In the genomic region with DNA sequence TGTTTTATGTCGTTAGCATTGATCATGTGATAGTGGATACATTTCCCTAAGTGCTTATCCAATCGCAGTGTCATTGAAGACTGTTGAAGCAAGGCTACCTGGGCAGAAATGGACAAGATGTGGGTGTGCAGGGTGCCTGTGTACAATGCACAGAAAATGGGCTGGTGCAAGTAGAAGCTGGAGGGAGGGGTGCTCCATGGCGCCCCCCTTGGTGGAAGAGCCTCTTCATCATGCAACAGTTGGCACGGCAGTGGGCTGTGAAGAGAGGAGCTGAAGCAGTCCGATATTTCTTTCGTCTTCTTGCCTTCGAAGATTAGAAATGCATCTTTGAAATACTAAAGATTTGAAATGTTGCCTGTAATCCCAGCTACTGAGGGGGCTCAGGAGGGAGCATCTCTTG, we compare ENCODE assay signal across 16 cellular contexts.
DNase-seq lines count a peak whose midpoint lies in the region; ATAC-seq and TF ChIP-seq lines count a peak whose summit lies in the region.
"Had no signal": no experiment of that assay in that cellular context is flagged by ENCODE, and none has a peak within 500 bp of the region (broad histone marks: within the 10 kb centered on the region; RNA-seq: fewer than 3 reads in every experiment).

No MANE protein-coding gene starts in this region.

- intact Hi-C loops in left ventricle myocardium inferior (cut with micrococcal nuclease) (no loop called here), left ventricle myocardium superior (cut with micrococcal nuclease) (no loop called here), mucosa of descending colon (cut with DNase I, micrococcal nuclease) (no loop called here)

- no peak overlapping the region for H3K4me3 ChIP-seq in left ventricle myocardium inferior
- no peak overlapping the region for H3K4me3 ChIP-seq in NB4 (ENCODE audit: low read depth, low read length)
- no peak overlapping the region for H3K4me3 ChIP-seq in choroid plexus epithelial cell (ENCODE audit: low read depth, low read length)
- H3K4me3 ChIP-seq in mucosa of descending colon: no peak overlapping the region
- H3K4me3 ChIP-seq: GM23248, left lung had no signal

- H3K27me3 ChIP-seq in left ventricle myocardium inferior (ENCODE audit: low read depth): peaks cover 38% of the 10 kb centered on the region
- H3K27me3 ChIP-seq: left lung had no signal

- H3K36me3 ChIP-seq in left ventricle myocardium inferior (no peaks in the 10 kb centered on the region), mucosa of descending colon (ENCODE audit: low read depth) (no peaks in the 10 kb centered on the region)

- in situ Hi-C loops in GM13976 (cut with MboI; ENCODE audit: low sequenced_read_pairs, unreplicated experiment): loop anchor here (25.0 kb wide), 1 partner anchor 517 kb away; no protein-coding TSS in a partner anchor

- no peaks in the 10 kb centered on the region for H3K9me3 ChIP-seq in left ventricle myocardium inferior (replicated peaks)
- H3K9me3 ChIP-seq in mucosa of descending colon: no peaks in the 10 kb centered on the region
- H3K9me3 ChIP-seq: left lung had no signal

- ATAC-seq in left ventricle myocardium superior: no peak
- ATAC-seq in mucosa of descending colon: no peak
- ATAC-seq: left lung had no signal

- H3K9me3 Mint-ChIP-seq in chondrocyte (ENCODE audit: low read depth): no peaks in the 10 kb centered on the region

- no peak overlapping the region for H3K27ac ChIP-seq in left ventricle myocardium inferior (replicated peaks)
- H3K27ac ChIP-seq: GM23248, left lung had no signal

- no peak for TF ChIP-seq POLR2A in NB4 (IDR thresholded peaks at IDR 0.05; ENCODE audit: extremely low read depth, insufficient read length)

- no peak overlapping the region for H3K4me3 Mint-ChIP-seq in chondrocyte (ENCODE audit: unreplicated experiment)

- no peaks in the 10 kb centered on the region for H3K4me1 Mint-ChIP-seq in chondrocyte (ENCODE audit: low read depth)

- H3K27me3 Mint-ChIP-seq in chondrocyte (ENCODE audit: low read depth): peaks cover 30% of the 10 kb centered on the region

- no peak overlapping the region for H3K27ac Mint-ChIP-seq in chondrocyte (ENCODE audit: unreplicated experiment)

- DNase-seq in left ventricle myocardium inferior (no peak), left ventricle myocardium superior (no peak), NB4 (ENCODE audit: low read depth) (peak; percentile 50), choroid plexus epithelial cell (ENCODE audit: low read depth) (no peak), GM13976 (ENCODE audit: low spot score) (no peak), mucosa of descending colon (no peak), NCI-H82 treated with DMSO at 0.1 percent for 48 hours (lab: John Stamatoyannopoulos, UW; ENCODE audit: unreplicated experiment) (no peak), chondrocyte (ENCODE audit: low spot score) (no peak)
- DNase-seq: activated CD8-positive, alpha-beta memory T cell treated with anti-CD3 and anti-CD28 coated beads, Interleukin-2, amount 50 U/mL, for 4 hours; effector CD8-positive, alpha-beta T cell; GDM1; GM23248; left lung; NCI-H1694; NK-92 treated with Interleukin-12 subunit alpha and Interleukin-12 subunit beta, amount 100 ng/mL, for 24 hours; occipital lobe had no signal

- H3K4me1 ChIP-seq in left ventricle myocardium inferior: no peaks in the 10 kb centered on the region
- no peaks in the 10 kb centered on the region for H3K4me1 ChIP-seq in mucosa of descending colon (ENCODE audit: low read depth)
- H3K4me1 ChIP-seq: left lung had no signal

- no peaks in the 10 kb centered on the region for H3K36me3 Mint-ChIP-seq in chondrocyte (ENCODE audit: low read depth)

- TF ChIP-seq CTCF in left ventricle myocardium inferior (IDR thresholded peaks at IDR 0.05; ENCODE audit: borderline replicate concordance) (peak; percentile 9), NB4 (IDR thresholded peaks at IDR 0.05; ENCODE audit: low read depth, low read length) (peak; percentile 64), choroid plexus epithelial cell (conservative IDR thresholded peaks at IDR 0.05; ENCODE audit: low read depth, low read length) (peak; percentile 32), GM13976 (IDR thresholded peaks at IDR 0.05; ENCODE audit: borderline replicate concordance, control extremely low read depth, extremely low read depth, insufficient read depth, missing control alignments) (no peak), mucosa of descending colon (IDR thresholded peaks at IDR 0.05) (no peak), chondrocyte (IDR thresholded peaks at IDR 0.05) (no peak)

Comparison
In these comparisons a context has a peak if more than half of its experiments do, and no peak if none do; other contexts are left out.
1. CTCF ChIP-seq: peak in left ventricle myocardium inferior (single experiment), NB4 (single experiment) and choroid plexus epithelial cell (single experiment); none in GM13976 (single experiment), mucosa of descending colon (single experiment) and chondrocyte (single experiment).